8 cellular contexts compared by ENCODE assay signal in the genomic region with DNA sequence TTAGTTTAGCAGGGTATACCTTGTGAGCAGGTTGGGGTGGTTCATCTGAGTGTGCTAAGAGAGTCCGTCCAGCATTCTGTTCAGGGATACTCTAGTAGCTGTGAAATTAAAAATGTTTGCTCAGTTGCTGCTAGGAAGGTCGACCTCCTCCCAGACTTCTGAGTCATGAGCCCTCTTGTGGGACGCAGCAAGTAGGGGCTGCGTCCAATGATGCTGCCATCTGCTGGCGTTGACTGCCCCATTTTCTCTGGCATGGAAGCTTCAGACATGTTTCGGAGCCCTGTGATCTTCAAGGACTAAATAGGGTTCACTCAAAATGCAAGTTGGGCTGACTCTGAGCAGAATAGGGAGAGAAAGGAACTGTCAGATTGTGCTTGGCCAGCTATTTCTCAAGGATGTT.
DNase-seq lines count a peak whose midpoint lies in the region; ATAC-seq lines count a peak whose summit lies in the region.

No MANE protein-coding gene starts in this region.

- H3K27me3 Mint-ChIP-seq in activated CD4-positive, alpha-beta T cell treated with anti-CD3 and anti-CD28 coated beads for 36 hours, result peaks cover 3% of the 10 kb centered on the region
- H3K27me3 Mint-ChIP-seq in activated CD4-positive, alpha-beta T cell treated with anti-CD3 and anti-CD28 coated beads, Interleukin-2, amount 10 ng/mL, durations not matched to agents 24 days and 14 days, result no peaks in the 10 kb centered on the region

- no peaks in the 10 kb centered on the region for H3K36me3 Mint-ChIP-seq in activated CD4-positive, alpha-beta T cell treated with anti-CD3 and anti-CD28 coated beads for 36 hours (ENCODE audit: low read depth)
- H3K36me3 Mint-ChIP-seq in activated CD4-positive, alpha-beta T cell treated with anti-CD3 and anti-CD28 coated beads, Interleukin-2, amount 10 ng/mL, durations not matched to agents 24 days and 14 days (ENCODE audit: low read depth), result no peaks in the 10 kb centered on the region

- H3K9me3 Mint-ChIP-seq in activated CD4-positive, alpha-beta T cell treated with anti-CD3 and anti-CD28 coated beads for 36 hours (ENCODE audit: low read depth), result peaks cover 7% of the 10 kb centered on the region
- H3K9me3 Mint-ChIP-seq in activated CD4-positive, alpha-beta T cell treated with anti-CD3 and anti-CD28 coated beads, Interleukin-2, amount 10 ng/mL, durations not matched to agents 24 days and 14 days, result no peaks in the 10 kb centered on the region

- peak; percentile 60 for DNase-seq in activated CD4-positive, alpha-beta T cell treated with anti-CD3 and anti-CD28 coated beads for 36 hours
- DNase-seq in activated CD4-positive, alpha-beta T cell treated with anti-CD3 and anti-CD28 coated beads, Interleukin-2, amount 10 ng/mL, durations not matched to agents 24 days and 14 days, result no peak
- DNase-seq in Karpas-422 (peak; percentile 70), activated T-cell treated with anti-CD3 and anti-CD28 coated beads for 48 hours (ENCODE audit: low read depth) (peak; percentile 15), glomerular visceral epithelial cell (ENCODE audit: extremely low spot score) (peak; percentile 62), smooth muscle cell of the brain vasculature (ENCODE audit: low read depth, low spot score) (peak; percentile 47), NCI-H1105 (lab: John Stamatoyannopoulos, UW) (no peak)

- H3K4me3 Mint-ChIP-seq in activated CD4-positive, alpha-beta T cell treated with anti-CD3 and anti-CD28 coated beads for 36 hours, result no peak overlapping the region
- no peak overlapping the region for H3K4me3 Mint-ChIP-seq in activated CD4-positive, alpha-beta T cell treated with anti-CD3 and anti-CD28 coated beads, Interleukin-2, amount 10 ng/mL, durations not matched to agents 24 days and 14 days

- H3K36me3 ChIP-seq in Karpas-422 (ENCODE audit: insufficient read depth, low read length), result no peaks in the 10 kb centered on the region

- no peaks in the 10 kb centered on the region for H3K79me2 ChIP-seq in Karpas-422 (ENCODE audit: low read length)

- no peaks in the 10 kb centered on the region for H3K9me3 ChIP-seq in Karpas-422 (ENCODE audit: low read length)

- ATAC-seq in activated CD4-positive, alpha-beta T cell treated with anti-CD3 and anti-CD28 coated beads for 36 hours, result peak; percentile 53
- no peak for ATAC-seq in HG02884 (IDR thresholded peaks at IDR 0.05; ENCODE audit: unreplicated experiment)

- POLR2A ChIA-PET in activated CD4-positive, alpha-beta T cell treated with anti-CD3 and anti-CD28 coated beads for 36 hours (lab: Charles Lee), result no interaction called here

- no peaks in the 10 kb centered on the region for H3K4me1 Mint-ChIP-seq in activated CD4-positive, alpha-beta T cell treated with anti-CD3 and anti-CD28 coated beads for 36 hours
- H3K4me1 Mint-ChIP-seq in activated CD4-positive, alpha-beta T cell treated with anti-CD3 and anti-CD28 coated beads, Interleukin-2, amount 10 ng/mL, durations not matched to agents 24 days and 14 days, result no peaks in the 10 kb centered on the region

- H3K4me2 ChIP-seq in Karpas-422 (ENCODE audit: low read depth, low read length, poor library complexity, severe bottlenecking), result no peak overlapping the region

- H3K27me3 ChIP-seq in Karpas-422 (ENCODE audit: low read length), result no peaks in the 10 kb centered on the region

- intact Hi-C loops in activated CD4-positive, alpha-beta T cell treated with anti-CD3 and anti-CD28 coated beads for 36 hours (cut with DNase I, micrococcal nuclease), result loop anchor here (1.0 to 5.0 kb wide), 4 partner anchors 228 to 786 kb away; no protein-coding TSS in a partner anchor
- intact Hi-C loops in activated CD4-positive, alpha-beta T cell treated with anti-CD3 and anti-CD28 coated beads, Interleukin-2, amount 10 ng/mL, durations not matched to agents 24 days and 14 days (cut with micrococcal nuclease), result loop anchor here (1.0 kb wide), 1 partner anchor 786 kb away; no protein-coding TSS in a partner anchor

- CTCF ChIA-PET in activated CD4-positive, alpha-beta T cell treated with anti-CD3 and anti-CD28 coated beads for 36 hours (lab: Charles Lee), result interaction anchor here (0.6 to 1.4 kb wide), 4 partner anchors 73 to 785 kb away, joined by 3 to 4 read pairs (median 3); no protein-coding TSS in a partner anchor

- no peaks in the 10 kb centered on the region for H4K20me1 ChIP-seq in Karpas-422 (ENCODE audit: insufficient read depth, low read depth, low read length)

- no peak overlapping the region for H3K27ac ChIP-seq in Karpas-422 (ENCODE audit: low read length)

- H3K9me2 ChIP-seq in Karpas-422 (replicated peaks; ENCODE audit: insufficient read depth, low read length), result no peaks in the 10 kb centered on the region

- no peak overlapping the region for H3K4me3 ChIP-seq in Karpas-422 (ENCODE audit: low read length)

- H3K27ac Mint-ChIP-seq in activated CD4-positive, alpha-beta T cell treated with anti-CD3 and anti-CD28 coated beads for 36 hours, result no peak overlapping the region
- H3K27ac Mint-ChIP-seq in activated CD4-positive, alpha-beta T cell treated with anti-CD3 and anti-CD28 coated beads, Interleukin-2, amount 10 ng/mL, durations not matched to agents 24 days and 14 days, result no peak overlapping the region

- H3K4me1 ChIP-seq in Karpas-422 (ENCODE audit: low read length), result no peaks in the 10 kb centered on the region

- H2AFZ ChIP-seq in Karpas-422 (ENCODE audit: low read length), result no peak overlapping the region; the same call in 1 of the 2 replicates

- H3K9ac ChIP-seq in Karpas-422 (ENCODE audit: low read length), result no peak overlapping the region

Comparison
In these comparisons a context has a peak if more than half of its experiments do, and no peak if none do; other contexts are left out.
1. DNase-seq: peak in activated CD4-positive, alpha-beta T cell treated with anti-CD3 and anti-CD28 coated beads for 36 hours (single experiment), Karpas-422 (single experiment), activated T-cell treated with anti-CD3 and anti-CD28 coated beads for 48 hours (single experiment), glomerular visceral epithelial cell (single experiment) and smooth muscle cell of the brain vasculature (single experiment); none in activated CD4-positive, alpha-beta T cell treated with anti-CD3 and anti-CD28 coated beads, Interleukin-2, amount 10 ng/mL, durations not matched to agents 24 days and 14 days (single experiment) and NCI-H1105 (single experiment).